19 cellular contexts compared by ENCODE assay signal in genomic region chr3:126029241-126029640, GRCh38.
"Had no signal": no experiment of that assay in that cellular context is flagged by ENCODE, and none has a peak within 500 bp of the region (broad histone marks: within the 10 kb centered on the region; RNA-seq: fewer than 3 reads in every experiment).

No MANE protein-coding gene starts in this region.

- H3K27ac Mint-ChIP-seq: dendritic cell treated with granulocyte-macrophage colony-stimulating factor and Interleukin-4, amounts not matched to agents 40 ng/mL and 50 ng/mL, for 4 days; effector memory CD8-positive, alpha-beta T cell; mesothelial cell of epicardium; naive B cell had no signal

- DNase-seq: cortex of kidney; effector CD8-positive, alpha-beta T cell; effector memory CD8-positive, alpha-beta T cell; esophagus squamous epithelium; foreskin fibroblast; foreskin melanocyte; gastrocnemius medialis; glutamatergic neuron; heart right ventricle; hippocampal formation; left cardiac atrium; left lung; left ventricle myocardium superior; lower lobe of right lung; mesenchymal stem cell; mucosa of descending colon; naive B cell had no signal

- H3K27me3 Mint-ChIP-seq: dendritic cell treated with granulocyte-macrophage colony-stimulating factor and Interleukin-4, amounts not matched to agents 40 ng/mL and 50 ng/mL, for 4 days; effector memory CD8-positive, alpha-beta T cell; naive B cell had no signal

- H3K27me3 ChIP-seq: esophagus squamous epithelium, gastrocnemius medialis, heart right ventricle, left lung had no signal

- H3K4me1 Mint-ChIP-seq: mesothelial cell of epicardium had no signal

- H3K4me1 ChIP-seq: esophagus squamous epithelium, gastrocnemius medialis, heart right ventricle, left lung, lower lobe of right lung had no signal

- H3K4me3 ChIP-seq: esophagus squamous epithelium, gastrocnemius medialis, heart right ventricle, left lung, lower lobe of right lung, mucosa of descending colon had no signal

- H3K9me3 ChIP-seq: gastrocnemius medialis had no signal

- ATAC-seq: effector memory CD8-positive, alpha-beta T cell; gastrocnemius medialis; heart right ventricle; left cardiac atrium; left lung; left ventricle myocardium superior; lower lobe of right lung; mucosa of descending colon had no signal

- H3K27ac ChIP-seq: esophagus squamous epithelium, gastrocnemius medialis, heart right ventricle, left lung, lower lobe of right lung had no signal

- H3K4me3 Mint-ChIP-seq: dendritic cell treated with granulocyte-macrophage colony-stimulating factor and Interleukin-4, amounts not matched to agents 40 ng/mL and 50 ng/mL, for 4 days; effector memory CD8-positive, alpha-beta T cell; mesothelial cell of epicardium; naive B cell had no signal

- H3K9me3 Mint-ChIP-seq: effector memory CD8-positive, alpha-beta T cell had no signal
